In the genomic region with DNA sequence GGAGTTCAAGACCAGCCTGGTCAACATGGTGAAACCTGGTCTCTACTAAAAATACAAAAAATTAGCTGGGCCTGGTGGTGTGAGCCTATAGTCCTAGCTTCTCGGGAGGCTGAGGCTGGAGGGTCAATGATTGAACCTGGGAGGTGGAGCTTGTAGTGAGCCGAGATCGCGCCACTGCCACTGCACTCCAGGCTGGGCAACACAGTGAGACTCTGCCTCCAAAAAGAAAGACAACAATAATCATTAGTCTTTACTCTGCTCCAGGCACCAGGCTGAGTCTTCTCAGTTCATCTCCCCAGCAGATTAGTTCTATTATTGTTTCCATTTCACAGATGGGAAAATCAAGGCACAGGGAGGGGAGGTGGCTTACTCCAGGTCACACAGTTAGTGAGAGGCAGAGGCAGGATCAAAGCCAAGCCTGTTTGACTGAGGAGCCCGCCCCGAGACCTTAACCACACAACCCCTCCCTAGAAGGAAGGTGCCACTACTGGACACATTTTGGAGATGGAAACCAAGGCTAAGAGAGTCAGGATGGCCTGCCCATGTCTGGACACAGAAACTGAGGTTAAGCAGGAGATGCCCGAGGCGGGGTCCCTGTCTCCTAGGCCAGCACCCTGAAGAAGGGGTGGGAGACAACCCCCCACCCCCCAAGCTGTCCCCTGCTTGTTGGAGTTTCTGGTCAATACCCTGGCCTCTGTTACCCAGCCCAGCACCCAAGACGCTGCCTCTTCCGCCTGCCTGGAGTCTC, we compare ENCODE assay signal across 19 cellular contexts.
DNase-seq lines count a peak whose midpoint lies in the region; ATAC-seq, FAIRE-seq and TF ChIP-seq lines count a peak whose summit lies in the region.
"Had no signal": no experiment of that assay in that cellular context is flagged by ENCODE, and none has a peak within 500 bp of the region (broad histone marks: within the 10 kb centered on the region; RNA-seq: fewer than 3 reads in every experiment).

No MANE protein-coding gene starts in this region.

- H3K79me2 ChIP-seq in GM23248 (ENCODE audit: insufficient read depth): no peaks in the 10 kb centered on the region

- DNase-seq in GM23248 (no peak), adipocyte (ENCODE audit: low read depth) (no peak), kidney (peak; percentile 54), dedifferentiated amniotic fluid mesenchymal stem cell (ENCODE audit: extremely low spot score) (no peak), GDM1 (lab: John Stamatoyannopoulos, UW) (no peak)
- DNase-seq in stimulated activated effector memory CD8-positive, alpha-beta T cell treated with anti-CD3 and anti-CD28 coated beads, Interleukin-12 subunit alpha, Interleukin-12 subunit beta, amount 100 ng/mL, for 72 hours (ENCODE audit: low spot score in 2 of 2): no peak
- no peak for DNase-seq in naive thymus-derived CD8-positive, alpha-beta T cell
- DNase-seq: activated B cell treated with CpG ODN at 0.5 μM for 24 hours; activated CD8-positive, alpha-beta memory T cell treated with anti-CD3 and anti-CD28 coated beads, Interleukin-2, amount 10 ng/mL, durations not matched to agents 7 days and 5 days; activated naive CD4-positive, alpha-beta T cell; GF-D8; NCI-H1092 treated with DMSO at 0.1 percent for 48 hours; RPMI8226; T-helper 17 cell had no signal

- H3F3A ChIP-seq in GM23248 (ENCODE audit: insufficient read depth): no peaks in the 10 kb centered on the region

- H3K36me3 Mint-ChIP-seq in stimulated activated effector memory CD8-positive, alpha-beta T cell treated with anti-CD3 and anti-CD28 coated beads, Interleukin-12 subunit alpha, Interleukin-12 subunit beta, amount 100 ng/mL, for 72 hours: no peaks in the 10 kb centered on the region
- no peaks in the 10 kb centered on the region for H3K36me3 Mint-ChIP-seq in naive thymus-derived CD8-positive, alpha-beta T cell
- H3K36me3 Mint-ChIP-seq: activated CD8-positive, alpha-beta memory T cell treated with anti-CD3 and anti-CD28 coated beads, Interleukin-2, amount 10 ng/mL, durations not matched to agents 7 days and 5 days; neural progenitor cell; stimulated activated memory B cell treated with anti-CD40 and anti-IgM and Interleukin-4, amounts not matched to agents 10 μg/mL and 1 μg/mL and 100 μg/mL, for 72 hours had no signal

- H3K27me3 ChIP-seq in GM23248 (replicated peaks; ENCODE audit: insufficient read depth) (no peaks in the 10 kb centered on the region), adipocyte (replicated peaks; ENCODE audit: control insufficient read depth, insufficient read depth, low read length) (no peaks in the 10 kb centered on the region)
- H3K27me3 ChIP-seq: neural progenitor cell had no signal

- no peak overlapping the region for H3K4me2 ChIP-seq in GM23248 (ENCODE audit: unreplicated experiment)

- H3K9me3 Mint-ChIP-seq in stimulated activated effector memory CD8-positive, alpha-beta T cell treated with anti-CD3 and anti-CD28 coated beads, Interleukin-12 subunit alpha, Interleukin-12 subunit beta, amount 100 ng/mL, for 72 hours: no peaks in the 10 kb centered on the region
- no peaks in the 10 kb centered on the region for H3K9me3 Mint-ChIP-seq in naive thymus-derived CD8-positive, alpha-beta T cell
- H3K9me3 Mint-ChIP-seq: activated B cell treated with CpG ODN at 0.5 μM for 24 hours; neural progenitor cell; stimulated activated memory B cell treated with anti-CD40 and anti-IgM and Interleukin-4, amounts not matched to agents 10 μg/mL and 1 μg/mL and 100 μg/mL, for 72 hours had no signal

- H3K36me3 ChIP-seq in GM23248 (ENCODE audit: low read depth) (no peaks in the 10 kb centered on the region), adipocyte (ENCODE audit: control insufficient read depth, insufficient read depth, low read length, severe bottlenecking) (no peaks in the 10 kb centered on the region), kidney (ENCODE audit: control insufficient read depth in 1 of 2, insufficient read depth in 2 of 2, low read length in 2 of 2) (no peaks in the 10 kb centered on the region)
- H3K36me3 ChIP-seq: neural progenitor cell had no signal

- peak overlapping the region; percentile 75 for H2AFZ ChIP-seq in GM23248
- H2AFZ ChIP-seq: neural progenitor cell had no signal

- H3K27ac Mint-ChIP-seq in stimulated activated effector memory CD8-positive, alpha-beta T cell treated with anti-CD3 and anti-CD28 coated beads, Interleukin-12 subunit alpha, Interleukin-12 subunit beta, amount 100 ng/mL, for 72 hours: peak overlapping the region; percentile 77
- H3K27ac Mint-ChIP-seq in naive thymus-derived CD8-positive, alpha-beta T cell: no peak overlapping the region
- H3K27ac Mint-ChIP-seq: activated B cell treated with CpG ODN at 0.5 μM for 24 hours; neural progenitor cell; stimulated activated memory B cell treated with anti-CD40 and anti-IgM and Interleukin-4, amounts not matched to agents 10 μg/mL and 1 μg/mL and 100 μg/mL, for 72 hours; T-helper 17 cell had no signal

- peaks cover 16% of the 10 kb centered on the region for H3K4me1 Mint-ChIP-seq in stimulated activated effector memory CD8-positive, alpha-beta T cell treated with anti-CD3 and anti-CD28 coated beads, Interleukin-12 subunit alpha, Interleukin-12 subunit beta, amount 100 ng/mL, for 72 hours
- H3K4me1 Mint-ChIP-seq in naive thymus-derived CD8-positive, alpha-beta T cell: peaks cover 0 to 13% (median 5%) of the 10 kb centered on the region in 4 donors
- H3K4me1 Mint-ChIP-seq: activated B cell treated with CpG ODN at 0.5 μM for 24 hours had no signal

- POLR2A ChIA-PET in naive thymus-derived CD8-positive, alpha-beta T cell (lab: Charles Lee): no interaction called here

- no peak overlapping the region for H3K4me3 ChIP-seq in GM23248
- H3K4me3 ChIP-seq in adipocyte (ENCODE audit: low read length): peak overlapping the region; percentile 49
- H3K4me3 ChIP-seq in kidney (ENCODE audit: low read length in 2 of 2): no peak overlapping the region
- H3K4me3 ChIP-seq: neural progenitor cell had no signal

- TF ChIP-seq CTCF in kidney (IDR thresholded peaks at IDR 0.05; ENCODE audit: borderline replicate concordance, extremely low read depth, insufficient read depth): no peak

- ATAC-seq in stimulated activated effector memory CD8-positive, alpha-beta T cell treated with anti-CD3 and anti-CD28 coated beads, Interleukin-12 subunit alpha, Interleukin-12 subunit beta, amount 100 ng/mL, for 72 hours: no peak
- ATAC-seq in HG02981 (IDR thresholded peaks at IDR 0.05; ENCODE audit: unreplicated experiment): no peak
- no peak for ATAC-seq in naive thymus-derived CD8-positive, alpha-beta T cell
- ATAC-seq: T-helper 17 cell had no signal

- 60% methylated on average over 10 of the region's 10 CpGs for WGBS in GM23248 (ENCODE audit: low coverage in 1 of 2, low lambda C conversion rate in 2 of 2, missing lambda C conversion rate in 2 of 2), 2 experiments

- H3K9ac ChIP-seq in GM23248: peak overlapping the region; percentile 49
- peak overlapping the region; percentile 82 for H3K9ac ChIP-seq in adipocyte (ENCODE audit: low read length)
- H3K9ac ChIP-seq in kidney (ENCODE audit: low read length in 2 of 2): no peak overlapping the region
- H3K9ac ChIP-seq: neural progenitor cell had no signal

- no peak overlapping the region for H3K4me3 Mint-ChIP-seq in stimulated activated effector memory CD8-positive, alpha-beta T cell treated with anti-CD3 and anti-CD28 coated beads, Interleukin-12 subunit alpha, Interleukin-12 subunit beta, amount 100 ng/mL, for 72 hours
- no peak overlapping the region for H3K4me3 Mint-ChIP-seq in naive thymus-derived CD8-positive, alpha-beta T cell
- H3K4me3 Mint-ChIP-seq: activated B cell treated with CpG ODN at 0.5 μM for 24 hours; activated CD8-positive, alpha-beta memory T cell treated with anti-CD3 and anti-CD28 coated beads, Interleukin-2, amount 10 ng/mL, durations not matched to agents 7 days and 5 days; stimulated activated memory B cell treated with anti-CD40 and anti-IgM and Interleukin-4, amounts not matched to agents 10 μg/mL and 1 μg/mL and 100 μg/mL, for 72 hours; T-helper 17 cell had no signal

- H3K27me3 Mint-ChIP-seq in naive thymus-derived CD8-positive, alpha-beta T cell: peaks cover 3 to 23% (median 11%) of the 10 kb centered on the region in 5 donors

- no peaks in the 10 kb centered on the region for H4K20me1 ChIP-seq in GM23248 (ENCODE audit: insufficient read depth)

- in situ Hi-C loops in GM23248 (cut with MboI): no loop called here

- intact Hi-C loops in kidney (cut with DNase I): no loop called here

- FAIRE-seq in kidney (lab: Jason Lieb, UNC): no peak
- FAIRE-seq: D721Med, small intestine had no signal

- H3K4me1 ChIP-seq in GM23248 (ENCODE audit: insufficient read depth) (peaks cover 14% of the 10 kb centered on the region), adipocyte (ENCODE audit: control insufficient read depth, insufficient read depth, low read length) (peaks cover 26% of the 10 kb centered on the region), kidney (ENCODE audit: control insufficient read depth in 1 of 2, insufficient read depth in 1 of 2, low read depth in 1 of 2, low read length in 2 of 2) (no peaks in the 10 kb centered on the region)

- H3K9me3 ChIP-seq in GM23248 (ENCODE audit: low read depth) (no peaks in the 10 kb centered on the region), adipocyte (ENCODE audit: control insufficient read depth, low read length) (no peaks in the 10 kb centered on the region), kidney (ENCODE audit: control insufficient read depth in 1 of 2, low read length in 2 of 2) (no peaks in the 10 kb centered on the region)

- H3K9me2 ChIP-seq in GM23248 (ENCODE audit: insufficient read depth): no peaks in the 10 kb centered on the region

- H3K27ac ChIP-seq in GM23248 (peak overlapping the region; percentile 42), kidney (ENCODE audit: low read depth in 2 of 2, low read length in 2 of 2) (no peak overlapping the region)
- H3K27ac ChIP-seq: neural progenitor cell had no signal

Comparison
In these comparisons a context has a peak if more than half of its experiments do, and no peak if none do; other contexts are left out.
1. H3K9ac ChIP-seq: peak in GM23248 (single experiment) and adipocyte (single experiment); none in kidney (0 of 2).